1 cellular context compared by ENCODE assay signal in genomic region chr15:96262497-96263268, GRCh38.
TF ChIP-seq lines count a peak whose summit lies in the region.

No MANE protein-coding gene starts in this region.

TF ChIP-seq in HEK293, 187 proteins besides CTCF, POLR2A, EP300 and RAD21 (continued from another document):
- no peak for TF ChIP-seq ZNF26 (tag by site-specific recombination; IDR thresholded peaks at IDR 0.05)
- TF ChIP-seq ZBTB8A (tag by site-specific recombination; IDR thresholded peaks at IDR 0.05) = no peak
